14 cellular contexts compared by ENCODE assay signal in the genomic region with DNA sequence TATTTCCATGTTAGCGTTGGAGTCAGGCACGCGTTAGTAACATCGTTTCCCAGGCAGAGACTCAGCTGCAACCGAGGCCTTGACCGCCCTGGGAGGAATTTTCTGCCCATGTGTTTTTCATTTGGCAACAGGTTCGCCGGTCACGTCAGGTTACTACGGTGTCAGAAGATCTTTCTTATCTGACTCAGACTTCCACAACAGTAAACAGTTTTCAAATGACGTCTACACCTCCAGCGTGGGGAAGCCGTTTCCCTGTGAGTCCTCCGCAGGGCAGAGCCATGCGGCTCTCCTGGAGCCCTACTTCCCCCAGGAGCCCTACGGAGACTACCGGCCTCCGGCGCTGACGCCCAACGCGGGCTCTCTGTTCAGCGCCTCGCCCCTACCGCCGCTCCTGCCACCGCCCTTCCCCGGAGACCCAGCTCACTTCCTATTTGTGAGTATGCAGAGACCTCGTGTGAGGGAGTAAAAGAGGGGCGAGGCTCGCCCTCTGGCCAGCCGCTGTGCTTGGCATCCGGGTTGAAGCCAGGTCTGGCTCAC. TPM values are rescaled to one million over a fixed set of nuclear protein-coding genes. Genes with fewer than 3 reads are reported as not detected.
DNase-seq lines count a peak whose midpoint lies in the region; ATAC-seq and TF ChIP-seq lines count a peak whose summit lies in the region.
"Had no signal": no experiment of that assay in that cellular context is flagged by ENCODE, and none has a peak within 500 bp of the region (broad histone marks: within the 10 kb centered on the region; RNA-seq: fewer than 3 reads in every experiment).

No MANE protein-coding gene starts in this region.

- H3K79me2 ChIP-seq in SU-DHL-6 (ENCODE audit: insufficient read depth, low read length), result no peaks in the 10 kb centered on the region

- peaks cover 20% of the 10 kb centered on the region for H3K27me3 Mint-ChIP-seq in nephron progenitor cell (ENCODE audit: low read depth, poor library complexity)

- intact Hi-C loops in right cardiac atrium (cut with DNase I), result loop anchor here (2.0 to 5.0 kb wide), 3 partner anchors 139 to 163 kb away; no protein-coding TSS in a partner anchor
- intact Hi-C loops in sciatic nerve (cut with DNase I), result loop anchor here (10.0 kb wide), 1 partner anchor 141 kb away; no protein-coding TSS in a partner anchor
- intact Hi-C loops in thyroid gland (cut with DNase I), result loop anchor here (5.0 kb wide), 2 partner anchors 138 to 163 kb away; no protein-coding TSS in a partner anchor

- H3K4me2 ChIP-seq in SU-DHL-6 (ENCODE audit: low read depth, low read length, poor library complexity, severe bottlenecking), result no peak overlapping the region

- no peak overlapping the region for H3K4me3 Mint-ChIP-seq in nephron progenitor cell
- H3K4me3 Mint-ChIP-seq: CD8-positive, alpha-beta memory T cell; stimulated activated effector memory CD8-positive, alpha-beta T cell treated with anti-CD3 and anti-CD28 coated beads, Interleukin-12 subunit alpha, Interleukin-12 subunit beta, amount 100 ng/mL, for 72 hours had no signal

- peaks cover 34% of the 10 kb centered on the region for H3K4me1 Mint-ChIP-seq in nephron progenitor cell
- H3K4me1 Mint-ChIP-seq: CD8-positive, alpha-beta memory T cell; stimulated activated effector memory CD8-positive, alpha-beta T cell treated with anti-CD3 and anti-CD28 coated beads, Interleukin-12 subunit alpha, Interleukin-12 subunit beta, amount 100 ng/mL, for 72 hours had no signal

- no peaks in the 10 kb centered on the region for H3F3A ChIP-seq in SU-DHL-6 (ENCODE audit: insufficient read depth)

- H3K36me3 ChIP-seq in SU-DHL-6 (ENCODE audit: low read length) (no peaks in the 10 kb centered on the region), thyroid gland (no peaks in the 10 kb centered on the region)
- H3K36me3 ChIP-seq: neutrophil had no signal

- H3K9me3 ChIP-seq in SU-DHL-6 (ENCODE audit: insufficient read depth, low read length) (no peaks in the 10 kb centered on the region), right cardiac atrium (ENCODE audit: control insufficient read depth, low read length) (no peaks in the 10 kb centered on the region), thyroid gland (no peaks in the 10 kb centered on the region)
- H3K9me3 ChIP-seq: neutrophil had no signal

- no peaks in the 10 kb centered on the region for H4K20me1 ChIP-seq in SU-DHL-6 (ENCODE audit: low read depth, low read length)

- H3K4me1 ChIP-seq in right cardiac atrium (ENCODE audit: control insufficient read depth, insufficient read depth, low read length), result no peaks in the 10 kb centered on the region
- H3K4me1 ChIP-seq in thyroid gland, result no peaks in the 10 kb centered on the region

- H3K27me3 ChIP-seq in SU-DHL-6 (ENCODE audit: low read length) (no peaks in the 10 kb centered on the region), right cardiac atrium (ENCODE audit: control insufficient read depth, insufficient read depth) (no peaks in the 10 kb centered on the region), thyroid gland (no peaks in the 10 kb centered on the region)
- H3K27me3 ChIP-seq: neutrophil had no signal

- no peaks in the 10 kb centered on the region for H3K9me3 Mint-ChIP-seq in nephron progenitor cell
- H3K9me3 Mint-ChIP-seq: CD8-positive, alpha-beta memory T cell; stimulated activated effector memory CD8-positive, alpha-beta T cell treated with anti-CD3 and anti-CD28 coated beads, Interleukin-12 subunit alpha, Interleukin-12 subunit beta, amount 100 ng/mL, for 72 hours had no signal

- 65% methylated on average over 33 of the region's 33 CpGs for WGBS in right cardiac atrium
- WGBS in thyroid gland, 2 donors, result 86 to 95% methylated on average over 30 to 33 of the region's 33 CpGs

- TF ChIP-seq POLR2A in thyroid gland (IDR thresholded peaks at IDR 0.05), result no peak

- peak; percentile 57 for DNase-seq in ELF-1 (ENCODE audit: low read depth, low spot score)
- peak; percentile 29 to 62 (median 55) for DNase-seq in right cardiac atrium
- DNase-seq in sciatic nerve (ENCODE audit: low spot score), result peak; percentile 70
- DNase-seq in nephron progenitor cell, result no peak
- DNase-seq in thyroid gland, result no peak
- DNase-seq in activated CD4-positive, alpha-beta T cell treated with anti-CD3 and anti-CD28 coated beads for 48 hours, result no peak
- no peak for DNase-seq in AML-193 (lab: John Stamatoyannopoulos, UW)

- no peak overlapping the region for H3K27ac ChIP-seq in SU-DHL-6 (ENCODE audit: low read depth, low read length)
- no peak overlapping the region for H3K27ac ChIP-seq in right cardiac atrium (ENCODE audit: low read length)
- no peak overlapping the region for H3K27ac ChIP-seq in thyroid gland
- H3K27ac ChIP-seq: neutrophil had no signal

- ATAC-seq in right cardiac atrium (peak; percentile 58 to 74), sciatic nerve (peak; percentile 86)

- H3K27ac Mint-ChIP-seq in nephron progenitor cell, result no peak overlapping the region
- H3K27ac Mint-ChIP-seq: stimulated activated effector memory CD8-positive, alpha-beta T cell treated with anti-CD3 and anti-CD28 coated beads, Interleukin-12 subunit alpha, Interleukin-12 subunit beta, amount 100 ng/mL, for 72 hours had no signal

- H3K9me2 ChIP-seq in SU-DHL-6 (replicated peaks; ENCODE audit: insufficient read depth, low read length), result no peaks in the 10 kb centered on the region

- no peak overlapping the region for H3K9ac ChIP-seq in SU-DHL-6 (ENCODE audit: low read length)

- no peaks in the 10 kb centered on the region for H3K36me3 Mint-ChIP-seq in nephron progenitor cell (ENCODE audit: low read depth)
- H3K36me3 Mint-ChIP-seq: CD8-positive, alpha-beta memory T cell; stimulated activated effector memory CD8-positive, alpha-beta T cell treated with anti-CD3 and anti-CD28 coated beads, Interleukin-12 subunit alpha, Interleukin-12 subunit beta, amount 100 ng/mL, for 72 hours had no signal

- peak overlapping the region; percentile 53 for H2AFZ ChIP-seq in SU-DHL-6 (ENCODE audit: low read depth, low read length, severe bottlenecking)

- TF ChIP-seq CTCF in SU-DHL-6 (IDR thresholded peaks at IDR 0.05; ENCODE audit: insufficient read depth, low read length, poor library complexity, severe bottlenecking), result no peak
- TF ChIP-seq CTCF in nephron progenitor cell (IDR thresholded peaks at IDR 0.05), result no peak
- TF ChIP-seq CTCF in thyroid gland (IDR thresholded peaks at IDR 0.05), result no peak

- H3K4me3 ChIP-seq in SU-DHL-6 (ENCODE audit: insufficient read depth, low read length, poor library complexity, severe bottlenecking) (no peak overlapping the region), right cardiac atrium (ENCODE audit: low read length) (no peak overlapping the region), thyroid gland (replicated peaks in 1 of 3) (no peak overlapping the region)

RNA-seq across cellular contexts. Expression of gene POU2AF3, which starts 14.3 kb away (rescaled TPM):
- total RNA-seq in right cardiac atrium, result under 1 TPM; 0.21 to 0.42 (median 0.38) TPM
- 0.61 TPM for polyA plus RNA-seq in right cardiac atrium
- 3.1 TPM for total RNA-seq in sciatic nerve
- total RNA-seq in thyroid gland, result 1 to 10 TPM in 3 of 4 donors, not detected in 1; 2.0 to 5.0 (median 4.6) TPM
- total RNA-seq: CD8-positive, alpha-beta memory T cell; HT1080; SK-MEL-5 had no signal
- polyA plus RNA-seq: CD8-positive, alpha-beta memory T cell had no signal

RNA-seq across cellular contexts. Expression of gene POU2AF2, which starts 38.5 kb away (rescaled TPM):
- not detected for total RNA-seq in right cardiac atrium
- polyA plus RNA-seq in right cardiac atrium, result not detected
- total RNA-seq in sciatic nerve, result 0.80 TPM
- not detected for total RNA-seq in thyroid gland
- total RNA-seq: CD8-positive, alpha-beta memory T cell; fibroblast of lung; HT1080; SK-MEL-5 had no signal
- polyA plus RNA-seq: CD8-positive, alpha-beta memory T cell; fibroblast of lung had no signal

Comparison
In these comparisons a context has a peak if more than half of its experiments do, and no peak if none do; other contexts are left out.
1. DNase-seq: peak in ELF-1 (single experiment), right cardiac atrium (3 of 3) and sciatic nerve (single experiment); none in nephron progenitor cell (single experiment), thyroid gland (0 of 2), activated CD4-positive, alpha-beta T cell treated with anti-CD3 and anti-CD28 coated beads for 48 hours (single experiment) and AML-193 (0 of 2).